In genomic region chr5:40736103-40736875, GRCh38 we compare ENCODE assay signal across 8 cellular contexts. TPM values are rescaled to one million over a fixed set of nuclear protein-coding genes. Genes with fewer than 3 reads are reported as not detected.
DNase-seq lines count a peak whose midpoint lies in the region; ATAC-seq and TF ChIP-seq lines count a peak whose summit lies in the region.

No MANE protein-coding gene starts in this region.

- peaks cover 3% of the 10 kb centered on the region for H3K36me3 Mint-ChIP-seq in central memory CD8-positive, alpha-beta T cell (ENCODE audit: insufficient read depth)

- H3K9me3 ChIP-seq in BE2C (no peaks in the 10 kb centered on the region), right lobe of liver (no peaks in the 10 kb centered on the region), vagina (no peaks in the 10 kb centered on the region)

- H3K4me3 Mint-ChIP-seq in central memory CD8-positive, alpha-beta T cell: peak overlapping the region; percentile 3

- H3K27ac ChIP-seq in right lobe of liver (no peak overlapping the region), vagina (no peak overlapping the region)

- TF ChIP-seq POLR2A in right lobe of liver (IDR thresholded peaks at IDR 0.05) (no peak), vagina (IDR thresholded peaks at IDR 0.05) (no peak)

- 0% methylated on average over 1 of the region's 1 CpG for WGBS in right lobe of liver (ENCODE audit: insufficient coverage, low coverage, low lambda C conversion rate, missing lambda C conversion rate)

- H3K9me3 Mint-ChIP-seq in central memory CD8-positive, alpha-beta T cell: no peaks in the 10 kb centered on the region

- no peaks in the 10 kb centered on the region for H3K27me3 ChIP-seq in BE2C
- no peaks in the 10 kb centered on the region for H3K27me3 ChIP-seq in right lobe of liver
- no peaks in the 10 kb centered on the region for H3K27me3 ChIP-seq in vagina

- peak; percentile 72 for ATAC-seq in GM18517 (IDR thresholded peaks at IDR 0.05; ENCODE audit: unreplicated experiment)
- peak; percentile 65 for ATAC-seq in HG03439 (IDR thresholded peaks at IDR 0.05; ENCODE audit: unreplicated experiment)
- no peak for ATAC-seq in central memory CD8-positive, alpha-beta T cell (replicated peaks; ENCODE audit: extremely low read depth, poor library complexity, severe bottlenecking)
- peak; percentile 71 to 75 (median 74) for ATAC-seq in right lobe of liver

- H3K27me3 Mint-ChIP-seq in central memory CD8-positive, alpha-beta T cell: no peaks in the 10 kb centered on the region

- H3K4me1 Mint-ChIP-seq in central memory CD8-positive, alpha-beta T cell: peaks cover 29% of the 10 kb centered on the region

- intact Hi-C loops in right lobe of liver (cut with DNase I) (no loop called here), vagina (cut with DNase I) (no loop called here)

- H3K4me1 ChIP-seq in BE2C (no peaks in the 10 kb centered on the region), right lobe of liver (peaks cover 0 to 28% (median 14%) of the 10 kb centered on the region in 4 donors), vagina (peaks cover 15% of the 10 kb centered on the region)

- TF ChIP-seq CTCF in BE2C (IDR thresholded peaks at IDR 0.05; ENCODE audit: low read depth, low read length) (peak; percentile 76), right lobe of liver (IDR thresholded peaks at IDR 0.05) (peak; percentile 66 to 85 (median 78)), vagina (IDR thresholded peaks at IDR 0.05) (peak in 2 of 3 experiments; percentile 29 to 61)

- H3K27ac Mint-ChIP-seq in central memory CD8-positive, alpha-beta T cell (ENCODE audit: low read depth): no peak overlapping the region

- DNase-seq in BE2C: no peak
- DNase-seq in NOMO-1 treated with DMSO at 0.1 percent for 48 hours (lab: John Stamatoyannopoulos, UW; ENCODE audit: unreplicated experiment): peak; percentile 84
- DNase-seq in central memory CD8-positive, alpha-beta T cell (ENCODE audit: low spot score in 2 of 2): no peak
- DNase-seq in right lobe of liver: no peak
- no peak for DNase-seq in vagina (ENCODE audit: extremely low spot score in 2 of 2)
- DNase-seq in stimulated activated CD4-positive, alpha-beta T cell treated with anti-CD3 and anti-CD28 coated beads, Interleukin-2, amount 100 ng/mL, for 48 hours: no peak

- H3K4me3 ChIP-seq in BE2C (ENCODE audit: low read depth, low read length): no peak overlapping the region
- H3K4me3 ChIP-seq in right lobe of liver: no peak overlapping the region
- no peak overlapping the region for H3K4me3 ChIP-seq in vagina

- H3K36me3 ChIP-seq in BE2C: peaks cover 3% of the 10 kb centered on the region
- peaks cover 0 to 4% (median 3%) of the 10 kb centered on the region in 4 donors for H3K36me3 ChIP-seq in right lobe of liver
- H3K36me3 ChIP-seq in vagina: peaks cover 0 to 8% of the 10 kb centered on the region in 2 donors

RNA-seq across cellular contexts. Expression of gene TTC33, which starts 19.5 kb away (rescaled TPM):
- 8.9 TPM for polyA plus RNA-seq in BE2C (2012; ENCODE audit: insufficient read depth, insufficient read length, low read depth)
- total RNA-seq in right lobe of liver (1 to 10 TPM; 5.6 to 9.2 (median 7.0) TPM), vagina (12.8 TPM)

RNA-seq across cellular contexts. Expression of gene PTGER4, which starts 56.6 kb away (rescaled TPM):
- not detected for polyA plus RNA-seq in BE2C (2012; ENCODE audit: insufficient read depth, insufficient read length, low read depth)
- total RNA-seq in right lobe of liver (1 to 10 TPM in 5 of 6 experiments, under 1 TPM in 1; 0.84 to 4.4 (median 2.9) TPM), vagina (19.4 TPM)
